ENCODE assay signal across 16 cellular contexts in the genomic region with DNA sequence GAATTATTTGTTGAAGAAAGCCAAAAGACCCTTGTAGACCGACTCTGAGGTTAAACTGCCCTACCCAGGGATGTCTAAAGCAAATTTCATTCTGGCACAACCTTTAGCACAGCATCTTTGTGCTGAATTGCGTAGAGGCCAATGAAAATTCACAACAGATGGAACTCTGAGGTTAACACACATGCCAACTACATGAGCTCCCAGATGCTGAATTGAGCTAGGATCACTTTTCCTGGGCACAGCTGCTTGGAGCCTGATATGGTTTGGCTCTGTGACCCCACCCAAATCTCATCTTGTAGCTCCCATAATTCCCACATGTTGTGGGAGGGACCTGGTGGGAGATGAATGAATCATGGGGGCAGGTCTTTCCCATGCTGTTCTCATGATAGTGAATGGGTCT.
DNase-seq lines count a peak whose midpoint lies in the region; ATAC-seq and TF ChIP-seq lines count a peak whose summit lies in the region.
"Had no signal": no experiment of that assay in that cellular context is flagged by ENCODE, and none has a peak within 500 bp of the region (broad histone marks: within the 10 kb centered on the region; RNA-seq: fewer than 3 reads in every experiment).

No MANE protein-coding gene starts in this region.

- H3K9me3 ChIP-seq in GM23248 (ENCODE audit: low read depth) = no peaks in the 10 kb centered on the region
- H3K9me3 ChIP-seq in ascending aorta = no peaks in the 10 kb centered on the region
- H3K9me3 ChIP-seq in trophoblast cell (ENCODE audit: insufficient read depth, low read depth, low read length) = no peaks in the 10 kb centered on the region
- H3K9me3 ChIP-seq in Peyer's patch = no peaks in the 10 kb centered on the region
- H3K9me3 ChIP-seq: A549; BLaER1 treated with 17β-estradiol and CSF1 and Interleukin-3, amounts not matched to agents 10 nM and 100 nM had no signal

- H3K79me2 ChIP-seq in GM23248 (ENCODE audit: insufficient read depth) (no peaks in the 10 kb centered on the region), trophoblast cell (ENCODE audit: control insufficient read depth, insufficient read depth, low read length, poor library complexity) (no peaks in the 10 kb centered on the region)

- H3K4me3 ChIP-seq in GM23248 (no peak overlapping the region), ascending aorta (no peak overlapping the region), trophoblast cell (ENCODE audit: low read depth, low read length) (no peak overlapping the region), Peyer's patch (no peak overlapping the region)
- H3K4me3 ChIP-seq: A549; BLaER1 treated with 17β-estradiol and CSF1 and Interleukin-3, amounts not matched to agents 10 nM and 100 nM; K562 had no signal

- H3K9ac ChIP-seq in GM23248 (no peak overlapping the region), trophoblast cell (ENCODE audit: low read length) (no peak overlapping the region)
- H3K9ac ChIP-seq: BLaER1 treated with 17β-estradiol and CSF1 and Interleukin-3, amounts not matched to agents 10 nM and 100 nM had no signal

- no peak overlapping the region for H2BK120ac ChIP-seq in trophoblast cell (ENCODE audit: insufficient read depth, low read length, poor library complexity)

- H3K4me2 ChIP-seq in GM23248 (ENCODE audit: unreplicated experiment) (no peak overlapping the region), trophoblast cell (ENCODE audit: low read length) (no peak overlapping the region)
- H3K4me2 ChIP-seq: A549; BLaER1 treated with 17β-estradiol and CSF1 and Interleukin-3, amounts not matched to agents 10 nM and 100 nM had no signal

- DNase-seq in GM23248 (peak; percentile 16), RPMI7951 (ENCODE audit: low read depth) (peak; percentile 63), fibroblast of peridontal ligament (ENCODE audit: extremely low read depth) (peak; percentile 86), ascending aorta (ENCODE audit: low spot score in 2 of 2) (no peak), trophoblast cell (no peak), Peyer's patch (no peak)
- DNase-seq: Calu3; CD4-positive, CD25-positive, alpha-beta regulatory T cell; DMS 273 treated with DMSO at 0.1 percent for 48 hours; DMS79 had no signal

- WGBS in GM23248 (ENCODE audit: low coverage in 1 of 2, low lambda C conversion rate in 2 of 2, missing lambda C conversion rate in 2 of 2), 2 experiments = 35 to 37% methylated on average over 2 of the region's 2 CpGs
- no CpG with 5 or more reads among the region's 2 CpGs for WGBS in trophoblast cell (ENCODE audit: extremely low coverage, insufficient coverage, insufficient read length)

- H3K36me3 ChIP-seq in GM23248 (ENCODE audit: low read depth) (0 out of 2 replicates have a peak, but pooled peaks cover 5% of the 10 kb centered on the region), ascending aorta (no peaks in the 10 kb centered on the region), trophoblast cell (ENCODE audit: control insufficient read depth in 1 of 2, insufficient read depth in 2 of 2, low read length in 2 of 2) (no peaks in the 10 kb centered on the region), Peyer's patch (no peaks in the 10 kb centered on the region)
- H3K36me3 ChIP-seq: BLaER1 treated with 17β-estradiol and CSF1 and Interleukin-3, amounts not matched to agents 10 nM and 100 nM had no signal

- no peaks in the 10 kb centered on the region for H4K20me1 ChIP-seq in GM23248 (ENCODE audit: insufficient read depth)
- H4K20me1 ChIP-seq: BLaER1 treated with 17β-estradiol and CSF1 and Interleukin-3, amounts not matched to agents 10 nM and 100 nM had no signal

- H2AFZ ChIP-seq in GM23248 (no peak overlapping the region), trophoblast cell (ENCODE audit: insufficient read depth, low read length, poor library complexity) (no peak overlapping the region)

- no peaks in the 10 kb centered on the region for H3K27me3 ChIP-seq in GM23248 (replicated peaks; ENCODE audit: insufficient read depth)
- no peaks in the 10 kb centered on the region for H3K27me3 ChIP-seq in ascending aorta
- no peaks in the 10 kb centered on the region for H3K27me3 ChIP-seq in trophoblast cell (ENCODE audit: insufficient read depth, low read length)
- H3K27me3 ChIP-seq in Peyer's patch = no peaks in the 10 kb centered on the region
- H3K27me3 ChIP-seq: BLaER1 treated with 17β-estradiol and CSF1 and Interleukin-3, amounts not matched to agents 10 nM and 100 nM had no signal

- H3K27ac ChIP-seq in GM23248 (no peak overlapping the region), ascending aorta (no peak overlapping the region), trophoblast cell (ENCODE audit: low read depth, low read length) (no peak overlapping the region), Peyer's patch (no peak overlapping the region)
- H3K27ac ChIP-seq: A549; BLaER1 treated with 17β-estradiol and CSF1 and Interleukin-3, amounts not matched to agents 10 nM and 100 nM; HL-60 had no signal

- no peak for TF ChIP-seq CTCF in ascending aorta (IDR thresholded peaks at IDR 0.05)
- no peak for TF ChIP-seq CTCF in Peyer's patch (IDR thresholded peaks at IDR 0.05)

- H3F3A ChIP-seq in GM23248 (ENCODE audit: insufficient read depth) = no peaks in the 10 kb centered on the region

- no peak overlapping the region for H3K18ac ChIP-seq in trophoblast cell (ENCODE audit: low read length)

- H3K14ac ChIP-seq in trophoblast cell (ENCODE audit: low read length) = no peak overlapping the region

- no peak overlapping the region for H4K12ac ChIP-seq in trophoblast cell (ENCODE audit: low read depth, low read length)

- no peak overlapping the region for H3K23ac ChIP-seq in trophoblast cell (ENCODE audit: low read length)

- no peak overlapping the region for H2AK5ac ChIP-seq in trophoblast cell (ENCODE audit: low read length)

- H3K9me2 ChIP-seq in GM23248 (ENCODE audit: insufficient read depth) = no peaks in the 10 kb centered on the region

- no peak for TF ChIP-seq POLR2A in GM18505 (IDR thresholded peaks at IDR 0.05; ENCODE audit: borderline replicate concordance, extremely low read depth, insufficient read depth, insufficient read length)
- TF ChIP-seq POLR2A in Peyer's patch (IDR thresholded peaks at IDR 0.05) = no peak

- in situ Hi-C loops in GM23248 (cut with MboI) = no loop called here

- intact Hi-C loops in ascending aorta (cut with DNase I) = no loop called here

- H3K4me1 ChIP-seq in GM23248 (ENCODE audit: insufficient read depth) (0 out of 2 replicates have a peak, but pooled peaks cover 4% of the 10 kb centered on the region), ascending aorta (no peaks in the 10 kb centered on the region), trophoblast cell (ENCODE audit: control insufficient read depth in 1 of 2, insufficient read depth in 2 of 2, low read length in 2 of 2) (no peaks in the 10 kb centered on the region), Peyer's patch (no peaks in the 10 kb centered on the region)
- H3K4me1 ChIP-seq: A549; BLaER1 treated with 17β-estradiol and CSF1 and Interleukin-3, amounts not matched to agents 10 nM and 100 nM had no signal

- no peaks in the 10 kb centered on the region for H3K79me1 ChIP-seq in trophoblast cell (ENCODE audit: low read length)

- H3K4ac ChIP-seq in trophoblast cell (ENCODE audit: low read depth, low read length) = no peak overlapping the region

- no peak overlapping the region for H4K91ac ChIP-seq in trophoblast cell (ENCODE audit: low read depth, low read length)

- no peak overlapping the region for H2BK5ac ChIP-seq in trophoblast cell (ENCODE audit: low read depth, low read length, poor library complexity)

- H4K8ac ChIP-seq in trophoblast cell (ENCODE audit: low read depth, low read length) = no peak overlapping the region

- no peak overlapping the region for H2BK12ac ChIP-seq in trophoblast cell (ENCODE audit: low read length)

- no peak for ATAC-seq in GM18505 (IDR thresholded peaks at IDR 0.05; ENCODE audit: unreplicated experiment)
- ATAC-seq: A549, HCT116, K562 had no signal

Comparison
In these comparisons a context has a peak if more than half of its experiments do, and no peak if none do; other contexts are left out.
1. DNase-seq: peak in GM23248 (single experiment), RPMI7951 (single experiment) and fibroblast of peridontal ligament (single experiment); none in ascending aorta (0 of 2), trophoblast cell (0 of 2) and Peyer's patch (0 of 3).